ENCODE assay signal across 24 cellular contexts in genomic region chr5:25649628-25650265, GRCh38.
"Had no signal": no experiment of that assay in that cellular context is flagged by ENCODE, and none has a peak within 500 bp of the region (broad histone marks: within the 10 kb centered on the region; RNA-seq: fewer than 3 reads in every experiment).

No MANE protein-coding gene starts in this region.

- H3K27me3 ChIP-seq: cardiac muscle cell, colonic mucosa, dorsolateral prefrontal cortex, gastroesophageal sphincter, transverse colon had no signal

- ATAC-seq: activated T-cell treated with anti-CD3 and anti-CD28 coated beads, Interleukin-2, amount 50 U/mL, for 4 hours; activated T-helper 17 cell treated with anti-CD3 and anti-CD28 coated beads, Interleukin-2, amount 50 U/mL, for 72 hours; effector memory CD8-positive, alpha-beta T cell; gastroesophageal sphincter; naive thymus-derived CD4-positive, alpha-beta T cell; right cardiac atrium; T-helper 17 cell had no signal

- H3K27ac ChIP-seq: cardiac muscle cell, colonic mucosa, dorsolateral prefrontal cortex, gastroesophageal sphincter, parathyroid adenoma, transverse colon had no signal

- FAIRE-seq: keratinocyte had no signal

- DNase-seq: activated CD4-positive, alpha-beta memory T cell treated with anti-CD3 and anti-CD28 coated beads, Interleukin-2, amount 10 ng/mL, durations not matched to agents 7 days and 5 days; activated CD4-positive, alpha-beta T cell treated with anti-CD3 and anti-CD28 coated beads for 1 hour; activated CD4-positive, alpha-beta T cell treated with anti-CD3 and anti-CD28 coated beads, Interleukin-2, amount 10 ng/mL, durations not matched to agents 7 days and 5 days; activated gamma-delta T cell treated with Interleukin-2 at 50 U/mL for 16 hours; activated T-cell treated with anti-CD3 and anti-CD28 coated beads, Interleukin-2, amount 50 U/mL, for 4 hours; cerebellar nuclear complex; colonic mucosa; dorsolateral prefrontal cortex; effector memory CD8-positive, alpha-beta T cell; erythroblast; head of caudate nucleus; hippocampal formation; midbrain; naive thymus-derived CD4-positive, alpha-beta T cell; right cardiac atrium; stimulated activated naive CD4-positive, alpha-beta T cell treated with Interleukin-2 at 50 U/mL for 16 hours; T-helper 17 cell; T1000; transverse colon had no signal

- H3K4me3 ChIP-seq: cardiac muscle cell, colonic mucosa, dorsolateral prefrontal cortex, gastroesophageal sphincter, transverse colon had no signal

- H3K36me3 ChIP-seq: cardiac muscle cell, colonic mucosa, gastroesophageal sphincter, transverse colon had no signal

- H3K4me1 ChIP-seq: colonic mucosa, gastroesophageal sphincter, parathyroid adenoma, transverse colon had no signal

- H3K9me3 ChIP-seq: colonic mucosa had no signal
